ENCODE assay signal across 23 cellular contexts in the genomic region with DNA sequence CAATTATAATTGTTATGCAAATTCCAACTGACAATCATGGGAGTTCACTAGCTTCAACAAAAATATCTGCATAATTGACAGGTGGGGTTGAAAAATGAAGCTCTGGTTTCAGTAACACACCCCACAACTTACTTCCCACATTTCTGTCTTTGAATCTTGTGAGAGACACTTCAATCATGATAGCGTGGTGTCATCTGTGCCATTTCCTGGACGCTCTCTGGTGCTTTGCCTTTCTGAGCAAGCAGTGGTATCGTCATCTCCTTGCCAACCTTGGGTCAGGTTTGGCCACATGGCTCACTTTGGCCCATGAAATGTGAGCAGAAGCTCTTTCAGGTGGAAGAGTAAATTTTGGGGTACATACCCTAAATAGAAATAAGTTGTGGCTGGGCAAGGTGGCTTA. TPM values are rescaled to one million over a fixed set of nuclear protein-coding genes. Genes with fewer than 3 reads are reported as not detected.
"Had no signal": no experiment of that assay in that cellular context is flagged by ENCODE, and none has a peak within 500 bp of the region (broad histone marks: within the 10 kb centered on the region; RNA-seq: fewer than 3 reads in every experiment).

No MANE protein-coding gene starts in this region.

- ATAC-seq: left ventricle myocardium superior; lower lobe of right lung; naive thymus-derived CD8-positive, alpha-beta T cell; sciatic nerve; stimulated activated memory B cell treated with anti-CD40 and anti-IgM and Interleukin-4, amounts not matched to agents 10 μg/mL and 1 μg/mL and 100 μg/mL, for 72 hours; stimulated activated naive CD8-positive, alpha-beta T cell treated with anti-CD3 and anti-CD28 coated beads, Interleukin-15, Interleukin-2, amounts not matched to agents 100 U/mL and 50 U/mL, for 24 hours had no signal

- FAIRE-seq: frontal cortex, keratinocyte, urothelium cell line had no signal

- H3K36me3 ChIP-seq: lower lobe of right lung, prostate gland, right atrium auricular region, tibial artery, upper lobe of left lung had no signal

- H3K4me3 ChIP-seq: dorsolateral prefrontal cortex, lower lobe of right lung, prostate gland, right atrium auricular region, testis, tibial artery, upper lobe of left lung had no signal

- H3K9me3 ChIP-seq: lower lobe of right lung, prostate gland, right atrium auricular region, testis, tibial artery, upper lobe of left lung had no signal

- H3K27ac ChIP-seq: lower lobe of right lung, prostate gland, testis, tibial artery, upper lobe of left lung had no signal

- H3K4me1 ChIP-seq: lower lobe of right lung, prostate gland, testis, upper lobe of left lung had no signal

- DNase-seq: dorsolateral prefrontal cortex; effector CD4-positive, alpha-beta T cell; head of caudate nucleus; left ventricle myocardium superior; lower lobe of right lung; naive thymus-derived CD8-positive, alpha-beta T cell; nephron progenitor cell; stimulated activated CD4-positive, alpha-beta T cell treated with anti-CD3 and anti-CD28 coated beads, Interleukin-4, amount 100 ng/mL, for 4 hours; stimulated activated naive CD8-positive, alpha-beta T cell treated with anti-CD3 and anti-CD28 coated beads, Interleukin-15, Interleukin-2, amounts not matched to agents 100 U/mL and 50 U/mL, for 24 hours; testis; tibial artery; upper lobe of left lung had no signal

- H3K27me3 ChIP-seq: right atrium auricular region, testis, upper lobe of left lung had no signal

RNA-seq across cellular contexts. Expression of gene BMP7, which starts 10.2 kb away (rescaled TPM):
- total RNA-seq: fibroblast of villous mesenchyme; glomerular endothelial cell; myocyte; naive thymus-derived CD8-positive, alpha-beta T cell; osteocyte had no signal
- polyA plus RNA-seq: naive thymus-derived CD8-positive, alpha-beta T cell had no signal
